10 cellular contexts compared by ENCODE assay signal in genomic region chr1:203219171-203219570, GRCh38. TPM values are rescaled to one million over a fixed set of nuclear protein-coding genes. Genes with fewer than 3 reads are reported as not detected.
"Had no signal": no experiment of that assay in that cellular context is flagged by ENCODE, and none has a peak within 500 bp of the region (broad histone marks: within the 10 kb centered on the region; RNA-seq: fewer than 3 reads in every experiment).

No MANE protein-coding gene starts in this region.

- H3K27ac Mint-ChIP-seq: IgD-negative memory B cell had no signal

- DNase-seq: GM23248, GOT3, H7, HCEC 1CT, KBM-7 had no signal

- H3K27ac ChIP-seq: GM23248, HL-60 had no signal

- H3K9me3 Mint-ChIP-seq: IgD-negative memory B cell had no signal

- ATAC-seq: HepG2 had no signal

- H3K4me3 ChIP-seq: GM23248 had no signal

- H3K4me3 Mint-ChIP-seq: IgD-negative memory B cell had no signal

RNA-seq across cellular contexts. Expression of gene CHIT1, which starts 10.3 kb away (rescaled TPM):
- total RNA-seq: GM23248, H4, H7, HepG2, HT1080 had no signal

RNA-seq across cellular contexts. Expression of gene CHI3L1, which starts 32.7 kb away (rescaled TPM):
- total RNA-seq: H4 had no signal

RNA-seq across cellular contexts. Expression of gene MYBPH, which starts 43.5 kb away (rescaled TPM):
- total RNA-seq: H4, H7, HepG2, HT1080 had no signal
